ENCODE assay signal across 8 cellular contexts in the genomic region with DNA sequence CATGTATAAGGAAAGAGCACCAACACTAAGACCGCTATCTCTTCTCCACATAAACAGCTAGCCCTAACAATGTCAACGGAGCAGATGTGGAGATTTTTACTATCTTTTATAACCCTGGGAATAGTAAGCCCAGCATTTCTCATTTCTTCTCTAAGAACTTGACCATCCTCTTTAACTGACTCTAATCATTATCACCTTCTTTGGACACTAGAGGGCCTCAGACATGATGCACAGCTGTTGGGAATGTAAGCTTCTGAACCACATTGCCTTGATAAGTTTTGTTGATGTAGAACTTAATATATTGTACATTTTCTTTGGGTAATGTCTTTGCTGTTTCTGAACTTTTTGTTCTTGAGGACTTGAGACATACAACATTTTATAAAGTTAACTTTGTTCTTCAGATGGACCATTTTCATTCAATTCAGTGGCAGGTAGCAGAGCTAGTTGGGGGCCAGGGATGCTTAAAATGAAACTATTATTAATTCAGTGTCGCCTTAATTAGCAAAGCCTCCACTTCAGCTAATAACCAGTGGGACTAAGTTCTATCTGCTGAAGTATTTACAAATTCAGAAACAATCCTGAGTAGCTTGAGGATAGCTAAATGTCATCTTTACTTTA. TPM values are rescaled to one million over a fixed set of nuclear protein-coding genes. Genes with fewer than 3 reads are reported as not detected.
DNase-seq lines count a peak whose midpoint lies in the region; ATAC-seq and TF ChIP-seq lines count a peak whose summit lies in the region.

No MANE protein-coding gene starts in this region.

- ATAC-seq in GM18508 (IDR thresholded peaks at IDR 0.05; ENCODE audit: insufficient read depth, unreplicated experiment), result peak; percentile 82
- ATAC-seq in HG02884 (IDR thresholded peaks at IDR 0.05; ENCODE audit: unreplicated experiment), result peak; percentile 94
- peak; percentile 86 for ATAC-seq in Right ventricle myocardium superior (ENCODE audit: poor library complexity)

- no peak overlapping the region for H3K27ac ChIP-seq in VCaP

- peak; percentile 55 for DNase-seq in AG20443 (ENCODE audit: low spot score)
- DNase-seq in NCI-H146 (lab: John Stamatoyannopoulos, UW), result peak; percentile 82
- DNase-seq in Right ventricle myocardium superior, result no peak
- peak; percentile 38 for DNase-seq in skeletal muscle cell (ENCODE audit: low read depth)
- no peak for DNase-seq in OCI-M2 (lab: John Stamatoyannopoulos, UW; ENCODE audit: unreplicated experiment)

- TF ChIP-seq CTCF in VCaP (conservative IDR thresholded peaks at IDR 0.05), result peak; percentile 87

- intact Hi-C loops in Right ventricle myocardium superior (cut with DNase I), result loop anchor here (2.0 kb wide), 1 partner anchor 54 kb away; no protein-coding TSS in a partner anchor

- no peak overlapping the region for H3K4me3 ChIP-seq in skeletal muscle cell (ENCODE audit: low read depth, low read length)

RNA-seq across cellular contexts. Expression of a gene that starts 9.6 kb away (rescaled TPM):
- total RNA-seq in Right ventricle myocardium superior, result not detected

RNA-seq across cellular contexts. Expression of a gene that starts 10.3 kb away (rescaled TPM):
- 59.0 TPM for total RNA-seq in Right ventricle myocardium superior

RNA-seq across cellular contexts. Expression of a gene that starts 45.4 kb away (rescaled TPM):
- total RNA-seq in Right ventricle myocardium superior, result not detected

Comparison
In these comparisons a context has a peak if more than half of its experiments do, and no peak if none do; other contexts are left out.
1. DNase-seq: peak in AG20443 (single experiment), NCI-H146 (single experiment) and skeletal muscle cell (single experiment); none in Right ventricle myocardium superior (single experiment) and OCI-M2 (single experiment).
2. Peak in every context shown above with its lines, with median percentiles within 50 percentile points of each other: ATAC-seq.